ENCODE assay signal across 14 cellular contexts in the genomic region with DNA sequence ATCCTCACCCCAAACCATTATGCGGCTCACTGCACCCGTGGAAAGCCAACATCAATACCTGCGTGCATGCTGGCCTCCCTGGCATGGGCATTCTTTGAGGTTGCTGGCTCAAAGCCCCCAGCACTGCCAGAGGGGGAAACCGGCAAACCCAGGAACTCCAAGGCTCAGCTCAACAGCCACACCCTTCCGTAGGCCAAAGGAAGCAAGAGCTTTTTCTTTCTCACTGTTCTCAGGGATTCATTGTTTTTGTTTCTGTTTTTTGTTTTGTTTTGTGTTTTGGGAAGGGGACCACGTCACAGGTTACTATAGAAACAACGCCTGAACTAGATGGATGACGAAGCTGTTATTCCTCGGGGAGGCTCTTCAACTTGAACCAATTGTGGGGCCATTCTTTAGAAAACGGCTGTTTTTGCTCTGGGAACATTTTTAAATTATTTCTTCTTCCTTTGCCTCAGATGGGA. TPM values are rescaled to one million over a fixed set of nuclear protein-coding genes. Genes with fewer than 3 reads are reported as not detected.
A peak's percentile ranks its signal among the peaks of the same experiment; 100 is the strongest.
DNase-seq lines count a peak whose midpoint lies in the region; ATAC-seq and TF ChIP-seq lines count a peak whose summit lies in the region.
"Had no signal": no experiment of that assay in that cellular context is flagged by ENCODE, and none has a peak within 500 bp of the region (broad histone marks: within the 10 kb centered on the region; RNA-seq: fewer than 3 reads in every experiment).

No MANE protein-coding gene starts in this region.

- no peak for TF ChIP-seq POLR2A in esophagus squamous epithelium (IDR thresholded peaks at IDR 0.05)

- no peaks in the 10 kb centered on the region for H3K9me3 ChIP-seq in esophagus squamous epithelium

- H3K4me1 ChIP-seq in esophagus squamous epithelium = peaks cover 21 to 35% (median 22%) of the 10 kb centered on the region in 3 donors

- intact Hi-C loops in esophagus squamous epithelium (cut with DNase I) = no loop called here

- peak overlapping the region in 1 of 4 donors; percentile 18 for H3K4me3 ChIP-seq in esophagus squamous epithelium

- no peaks in the 10 kb centered on the region for H3K36me3 ChIP-seq in esophagus squamous epithelium

- no peak for TF ChIP-seq CTCF in esophagus squamous epithelium (IDR thresholded peaks at IDR 0.05)
- TF ChIP-seq CTCF in mesothelial cell of epicardium (IDR thresholded peaks at IDR 0.05; ENCODE audit: unreplicated experiment) = no peak
- TF ChIP-seq CTCF in type B pancreatic cell (conservative IDR thresholded peaks at IDR 0.05) = no peak

- H3K4me3 Mint-ChIP-seq in mesothelial cell of epicardium = peak overlapping the region; percentile 8
- peak overlapping the region; percentile 12 for H3K4me3 Mint-ChIP-seq in type B pancreatic cell
- no peak overlapping the region for H3K4me3 Mint-ChIP-seq in activated naive CD8-positive, alpha-beta T cell treated with anti-CD3 and anti-CD28 coated beads, Interleukin-2, amount 50 U/mL, for 24 hours
- H3K4me3 Mint-ChIP-seq: activated CD8-positive, alpha-beta memory T cell treated with anti-CD3 and anti-CD28 coated beads, Interleukin-2, amount 10 ng/mL, durations not matched to agents 7 days and 5 days; dendritic cell treated with granulocyte-macrophage colony-stimulating factor and Interleukin-4, amounts not matched to agents 40 ng/mL and 50 ng/mL, for 4 days had no signal

- H3K27me3 Mint-ChIP-seq in mesothelial cell of epicardium (ENCODE audit: low read depth) (peaks cover under 1% of the 10 kb centered on the region), type B pancreatic cell (no peaks in the 10 kb centered on the region)
- H3K27me3 Mint-ChIP-seq in activated naive CD8-positive, alpha-beta T cell treated with anti-CD3 and anti-CD28 coated beads, Interleukin-2, amount 50 U/mL, for 24 hours = peaks cover 23% of the 10 kb centered on the region

- no peak for ATAC-seq in stimulated activated naive CD8-positive, alpha-beta T cell treated with anti-CD3 and anti-CD28 coated beads, Interleukin-15, Interleukin-2, amounts not matched to agents 100 U/mL and 50 U/mL, for 24 hours
- ATAC-seq in activated naive CD8-positive, alpha-beta T cell treated with anti-CD3 and anti-CD28 coated beads, Interleukin-2, amount 50 U/mL, for 24 hours = no peak
- ATAC-seq: activated CD8-positive, alpha-beta memory T cell treated with anti-CD3 and anti-CD28 coated beads, Interleukin-2, amount 10 ng/mL, durations not matched to agents 7 days and 5 days had no signal

- DNase-seq in DMS153 (lab: John Stamatoyannopoulos, UW) (peak; percentile 22), DMS153 treated with DMSO at 0.1 percent for 48 hours (lab: John Stamatoyannopoulos, UW; ENCODE audit: unreplicated experiment) (no peak), esophagus squamous epithelium (lab: John Stamatoyannopoulos, UW) (no peak), mesothelial cell of epicardium (ENCODE audit: low spot score in 2 of 2, unreplicated experiment in 2 of 2) (no peak), type B pancreatic cell (ENCODE audit: extremely low spot score, unreplicated experiment) (peak; percentile 53), NCI-H748 (lab: John Stamatoyannopoulos, UW; ENCODE audit: unreplicated experiment) (no peak)
- DNase-seq in stimulated activated naive CD8-positive, alpha-beta T cell treated with anti-CD3 and anti-CD28 coated beads, Interleukin-15, Interleukin-2, amounts not matched to agents 100 U/mL and 50 U/mL, for 24 hours = no peak
- DNase-seq in activated naive CD8-positive, alpha-beta T cell treated with anti-CD3 and anti-CD28 coated beads, Interleukin-2, amount 50 U/mL, for 24 hours = no peak
- DNase-seq: activated CD8-positive, alpha-beta memory T cell treated with anti-CD3 and anti-CD28 coated beads, Interleukin-2, amount 10 ng/mL, durations not matched to agents 7 days and 5 days; substantia nigra had no signal

- H3K36me3 Mint-ChIP-seq in mesothelial cell of epicardium (no peaks in the 10 kb centered on the region), type B pancreatic cell (no peaks in the 10 kb centered on the region)
- H3K36me3 Mint-ChIP-seq in activated naive CD8-positive, alpha-beta T cell treated with anti-CD3 and anti-CD28 coated beads, Interleukin-2, amount 50 U/mL, for 24 hours (ENCODE audit: low read depth) = no peaks in the 10 kb centered on the region
- H3K36me3 Mint-ChIP-seq: activated CD8-positive, alpha-beta memory T cell treated with anti-CD3 and anti-CD28 coated beads, Interleukin-2, amount 10 ng/mL, durations not matched to agents 7 days and 5 days had no signal

- H3K27ac ChIP-seq in esophagus squamous epithelium = peak overlapping the region; percentile 54 to 80 (median 77)
- H3K27ac ChIP-seq: 22Rv1 had no signal

- H3K27ac Mint-ChIP-seq in mesothelial cell of epicardium (peak overlapping the region; percentile 82), type B pancreatic cell (peak overlapping the region; percentile 58)
- no peak overlapping the region for H3K27ac Mint-ChIP-seq in activated naive CD8-positive, alpha-beta T cell treated with anti-CD3 and anti-CD28 coated beads, Interleukin-2, amount 50 U/mL, for 24 hours
- H3K27ac Mint-ChIP-seq: activated CD8-positive, alpha-beta memory T cell treated with anti-CD3 and anti-CD28 coated beads, Interleukin-2, amount 10 ng/mL, durations not matched to agents 7 days and 5 days; dendritic cell treated with granulocyte-macrophage colony-stimulating factor and Interleukin-4, amounts not matched to agents 40 ng/mL and 50 ng/mL, for 4 days had no signal

- H3K4me1 Mint-ChIP-seq in mesothelial cell of epicardium (peaks cover 18% of the 10 kb centered on the region), type B pancreatic cell (ENCODE audit: unreplicated experiment) (peaks cover 17% of the 10 kb centered on the region)
- peaks cover 11% of the 10 kb centered on the region for H3K4me1 Mint-ChIP-seq in activated naive CD8-positive, alpha-beta T cell treated with anti-CD3 and anti-CD28 coated beads, Interleukin-2, amount 50 U/mL, for 24 hours

- peaks cover 0 to 24% (median 0%) of the 10 kb centered on the region in 4 donors for H3K27me3 ChIP-seq in esophagus squamous epithelium

- H3K9me3 Mint-ChIP-seq in mesothelial cell of epicardium (no peaks in the 10 kb centered on the region), type B pancreatic cell (no peaks in the 10 kb centered on the region)
- H3K9me3 Mint-ChIP-seq in activated naive CD8-positive, alpha-beta T cell treated with anti-CD3 and anti-CD28 coated beads, Interleukin-2, amount 50 U/mL, for 24 hours = no peaks in the 10 kb centered on the region
- H3K9me3 Mint-ChIP-seq: dendritic cell treated with granulocyte-macrophage colony-stimulating factor and Interleukin-4, amounts not matched to agents 40 ng/mL and 50 ng/mL, for 4 days had no signal

- 26% methylated on average over 10 of the region's 10 CpGs for WGBS in esophagus squamous epithelium, 2 donors

RNA-seq across cellular contexts. Expression of gene OBP2B, which starts 28.3 kb away (rescaled TPM):
- not detected for total RNA-seq in esophagus squamous epithelium
- total RNA-seq in mesothelial cell of epicardium = not detected in 3 replicates
- not detected in 2 replicates for total RNA-seq in type B pancreatic cell (ENCODE audit: low replicate concordance)
- total RNA-seq: activated CD8-positive, alpha-beta memory T cell treated with anti-CD3 and anti-CD28 coated beads, Interleukin-2, amount 10 ng/mL, durations not matched to agents 7 days and 5 days; liver; NCI-H460 had no signal

RNA-seq across cellular contexts. Expression of gene ABO, which starts 37.7 kb away (rescaled TPM):
- total RNA-seq in esophagus squamous epithelium (10 to 100 TPM in 2 of 4 donors, 1 to 10 TPM in 2; 3.4 to 48.8 (median 8.2) TPM), mesothelial cell of epicardium (2.0 to 3.2 TPM (median 2.3 TPM) in 3 replicates), type B pancreatic cell (ENCODE audit: low replicate concordance) (3.7 and 5.6 TPM in 2 replicates)
- total RNA-seq: activated CD8-positive, alpha-beta memory T cell treated with anti-CD3 and anti-CD28 coated beads, Interleukin-2, amount 10 ng/mL, durations not matched to agents 7 days and 5 days; NCI-H460 had no signal

Comparison
In these comparisons a context has a peak if more than half of its experiments do, and no peak if none do; other contexts are left out.
1. DNase-seq: peak in DMS153 (single experiment) and type B pancreatic cell (single experiment); none in DMS153 treated with DMSO at 0.1 percent for 48 hours (single experiment), esophagus squamous epithelium (single experiment), mesothelial cell of epicardium (0 of 2), stimulated activated naive CD8-positive, alpha-beta T cell treated with anti-CD3 and anti-CD28 coated beads, Interleukin-15, Interleukin-2, amounts not matched to agents 100 U/mL and 50 U/mL, for 24 hours (single experiment), NCI-H748 (single experiment) and activated naive CD8-positive, alpha-beta T cell treated with anti-CD3 and anti-CD28 coated beads, Interleukin-2, amount 50 U/mL, for 24 hours (single experiment).